ENCODE assay signal across 12 cellular contexts in genomic region chr16:72291121-72291520, GRCh38.
A peak's percentile ranks its signal among the peaks of the same experiment; 100 is the strongest.
DNase-seq lines count a peak whose midpoint lies in the region; ATAC-seq and TF ChIP-seq lines count a peak whose summit lies in the region.
"Had no signal": no experiment of that assay in that cellular context is flagged by ENCODE, and none has a peak within 500 bp of the region (broad histone marks: within the 10 kb centered on the region; RNA-seq: fewer than 3 reads in every experiment).

No MANE protein-coding gene starts in this region.

- no peaks in the 10 kb centered on the region for H3K9me2 ChIP-seq in SK-N-SH

- CTCF ChIA-PET in SK-N-SH (lab: Yijun Ruan, JAX) = no interaction called here
- CTCF ChIA-PET in CD4-positive, alpha-beta memory T cell (lab: Charles Lee; ENCODE audit: partially characterized antibody) = no interaction called here

- peaks cover 0 to 10% of the 10 kb centered on the region in 2 experiments; a peak in 3 of 4 replicates for H3K4me1 ChIP-seq in SK-N-SH (ENCODE audit: control insufficient read depth in 1 of 2, insufficient read depth in 2 of 2, low read depth in 1 of 2, low read length in 1 of 2)
- H3K4me1 ChIP-seq in CD4-positive, alpha-beta memory T cell (ENCODE audit: insufficient read depth, low read length) = no peaks in the 10 kb centered on the region

- no peak for TF ChIP-seq CTCF in SK-N-SH (IDR thresholded peaks at IDR 0.05)

- intact Hi-C loops in CD4-positive, alpha-beta memory T cell (cut with micrococcal nuclease) = no loop called here

- H3K36me3 ChIP-seq in SK-N-SH (replicated peaks in 1 of 2; ENCODE audit: control insufficient read depth in 1 of 2, insufficient read depth in 2 of 2, low read length in 1 of 2) = peaks cover 0 to 4% of the 10 kb centered on the region in 2 experiments
- no peaks in the 10 kb centered on the region for H3K36me3 ChIP-seq in CD4-positive, alpha-beta memory T cell (ENCODE audit: insufficient read depth, low read length)

- DNase-seq in EH (ENCODE audit: low read depth) (peak; percentile 93), SK-N-SH (no peak), fibroblast of gingiva (ENCODE audit: low read depth) (peak; percentile 60), renal cortical epithelial cell (ENCODE audit: low read depth) (peak; percentile 22)
- no peak for DNase-seq in effector memory CD8-positive, alpha-beta T cell
- DNase-seq in CD4-positive, alpha-beta memory T cell = no peak
- DNase-seq: activated naive CD4-positive, alpha-beta T cell treated with anti-CD3 and anti-CD28 coated beads, Interleukin-2, amount 10 ng/mL, durations not matched to agents 7 days and 5 days; NCI-H187 treated with DMSO at 0.1 percent for 48 hours; right cardiac atrium had no signal

- ATAC-seq in GM19452 (IDR thresholded peaks at IDR 0.05; ENCODE audit: unreplicated experiment) (no peak), GM19455 (IDR thresholded peaks at IDR 0.05; ENCODE audit: unreplicated experiment) (no peak)
- ATAC-seq in effector memory CD8-positive, alpha-beta T cell (replicated peaks) = no peak

- no peaks in the 10 kb centered on the region for H3K27me3 ChIP-seq in SK-N-SH (ENCODE audit: insufficient read depth)
- no peaks in the 10 kb centered on the region for H3K27me3 ChIP-seq in CD4-positive, alpha-beta memory T cell (ENCODE audit: insufficient read depth, low read length)

- H3K4me1 Mint-ChIP-seq in effector memory CD8-positive, alpha-beta T cell (ENCODE audit: low read depth in 2 of 2) = no peaks in the 10 kb centered on the region
- H3K4me1 Mint-ChIP-seq in CD4-positive, alpha-beta memory T cell = no peaks in the 10 kb centered on the region
- H3K4me1 Mint-ChIP-seq: activated naive CD4-positive, alpha-beta T cell treated with anti-CD3 and anti-CD28 coated beads, Interleukin-2, amount 10 ng/mL, durations not matched to agents 7 days and 5 days had no signal

- peak overlapping the region in 1 of 2 experiments; percentile 57; a peak in 3 of 4 replicates for H3K4me3 ChIP-seq in SK-N-SH (ENCODE audit: low read depth in 2 of 2, low read length in 1 of 2)
- H3K4me3 ChIP-seq in CD4-positive, alpha-beta memory T cell (ENCODE audit: low read length in 2 of 2) = no peak overlapping the region

- POLR2A ChIA-PET in SK-N-SH (lab: Yijun Ruan, JAX) = no interaction called here
- POLR2A ChIA-PET in CD4-positive, alpha-beta memory T cell (lab: Charles Lee; ENCODE audit: partially characterized antibody) = no interaction called here

- H3K9me3 Mint-ChIP-seq in effector memory CD8-positive, alpha-beta T cell = no peaks in the 10 kb centered on the region
- H3K9me3 Mint-ChIP-seq in CD4-positive, alpha-beta memory T cell = peaks cover 0 to 2% (median 0%) of the 10 kb centered on the region in 8 donors
- H3K9me3 Mint-ChIP-seq: activated naive CD4-positive, alpha-beta T cell treated with anti-CD3 and anti-CD28 coated beads, Interleukin-2, amount 10 ng/mL, durations not matched to agents 7 days and 5 days had no signal

- no peaks in the 10 kb centered on the region for H3K36me3 Mint-ChIP-seq in effector memory CD8-positive, alpha-beta T cell (ENCODE audit: insufficient read depth)
- no peaks in the 10 kb centered on the region for H3K36me3 Mint-ChIP-seq in CD4-positive, alpha-beta memory T cell
- H3K36me3 Mint-ChIP-seq: activated naive CD4-positive, alpha-beta T cell treated with anti-CD3 and anti-CD28 coated beads, Interleukin-2, amount 10 ng/mL, durations not matched to agents 7 days and 5 days had no signal

- TF ChIP-seq EP300 in SK-N-SH (IDR thresholded peaks at IDR 0.05; ENCODE audit: borderline replicate concordance in 1 of 2, low read depth in 1 of 2, low read length in 1 of 2) = no peak; a peak in 1 of 4 replicates

- H3K4me2 ChIP-seq in SK-N-SH = peak overlapping the region; percentile 69

- WGBS in SK-N-SH (ENCODE audit: low lambda C conversion rate) = 0% methylated on average over 3 of the region's 3 CpGs

- peaks cover 33% of the 10 kb centered on the region for H3F3A ChIP-seq in SK-N-SH (replicated peaks; ENCODE audit: insufficient read depth)

- TF ChIP-seq RAD21 in SK-N-SH (IDR thresholded peaks at IDR 0.05; ENCODE audit: low read length) = no peak

- no peaks in the 10 kb centered on the region for H3K27me3 Mint-ChIP-seq in effector memory CD8-positive, alpha-beta T cell
- H3K27me3 Mint-ChIP-seq in CD4-positive, alpha-beta memory T cell = no peaks in the 10 kb centered on the region
- H3K27me3 Mint-ChIP-seq: activated naive CD4-positive, alpha-beta T cell treated with anti-CD3 and anti-CD28 coated beads, Interleukin-2, amount 10 ng/mL, durations not matched to agents 7 days and 5 days had no signal

- no peak overlapping the region for H3K27ac Mint-ChIP-seq in effector memory CD8-positive, alpha-beta T cell
- no peak overlapping the region for H3K27ac Mint-ChIP-seq in CD4-positive, alpha-beta memory T cell
- H3K27ac Mint-ChIP-seq: activated naive CD4-positive, alpha-beta T cell treated with anti-CD3 and anti-CD28 coated beads, Interleukin-2, amount 10 ng/mL, durations not matched to agents 7 days and 5 days had no signal

- no peaks in the 10 kb centered on the region for H3K9me3 ChIP-seq in SK-N-SH
- H3K9me3 ChIP-seq in CD4-positive, alpha-beta memory T cell (ENCODE audit: control insufficient read depth in 1 of 2, low read length in 2 of 2) = no peaks in the 10 kb centered on the region

- H3K4me3 Mint-ChIP-seq in effector memory CD8-positive, alpha-beta T cell = no peak overlapping the region
- H3K4me3 Mint-ChIP-seq in CD4-positive, alpha-beta memory T cell = no peak overlapping the region
- H3K4me3 Mint-ChIP-seq: activated naive CD4-positive, alpha-beta T cell treated with anti-CD3 and anti-CD28 coated beads, Interleukin-2, amount 10 ng/mL, durations not matched to agents 7 days and 5 days; CD14-positive monocyte had no signal

- H4K20me1 ChIP-seq in SK-N-SH (ENCODE audit: insufficient read depth) = no peaks in the 10 kb centered on the region

- peak overlapping the region; percentile 94 to 98 for H3K27ac ChIP-seq in SK-N-SH (ENCODE audit: low read depth in 2 of 2, low read length in 1 of 2)
- no peak overlapping the region for H3K27ac ChIP-seq in CD4-positive, alpha-beta memory T cell (ENCODE audit: low read depth, low read length)

- H3K9ac ChIP-seq in SK-N-SH = peak overlapping the region; percentile 63

- H2AFZ ChIP-seq in SK-N-SH (ENCODE audit: low read depth) = peak overlapping the region; percentile 65

- H3K79me2 ChIP-seq in SK-N-SH (ENCODE audit: insufficient read depth) = no peaks in the 10 kb centered on the region

TF ChIP-seq in SK-N-SH, 30 proteins besides CTCF, POLR2A, EP300 and RAD21:
- peak; percentile 80; the same call in 1 of the 2 replicates for TF ChIP-seq NFIC (IDR thresholded peaks at IDR 0.05; ENCODE audit: borderline replicate concordance)
- TF ChIP-seq PBX3 (IDR thresholded peaks at IDR 0.05) = peak; percentile 51
- peak; percentile 39 for TF ChIP-seq RXRA (IDR thresholded peaks at IDR 0.05; ENCODE audit: borderline replicate concordance, low read depth)
- TF ChIP-seq MAX (IDR thresholded peaks at IDR 0.05; ENCODE audit: low read depth) = peak; percentile 53; the same call in 1 of the 2 replicates
- TF ChIP-seq TEAD4 (IDR thresholded peaks at IDR 0.05; ENCODE audit: borderline replicate concordance, insufficient read depth) = peak; percentile 71
- TF ChIP-seq FOXJ3 (CRISPR knock-in tag; IDR thresholded peaks at IDR 0.05) = no peak
- TF ChIP-seq NRF1 (IDR thresholded peaks at IDR 0.05; ENCODE audit: low read depth, low read length) = no peak
- TF ChIP-seq YY1 (IDR thresholded peaks at IDR 0.05; ENCODE audit: low read depth) = no peak
- no peak for TF ChIP-seq RFX5 (IDR thresholded peaks at IDR 0.05; ENCODE audit: low read length)
- TF ChIP-seq MXI1 (IDR thresholded peaks at IDR 0.05; ENCODE audit: low read depth, low read length) = no peak
- TF ChIP-seq ELF1 (IDR thresholded peaks at IDR 0.05) = 0 out of 2 replicates have a peak, but pooled peaks have one; percentile 2
TF ChIP-seq in SK-N-SH: peak in this region for 6.

Comparison
In these comparisons a context has a peak if more than half of its experiments do, and no peak if none do; other contexts are left out.
1. DNase-seq: peak in EH (single experiment), fibroblast of gingiva (single experiment) and renal cortical epithelial cell (single experiment); none in SK-N-SH (single experiment), effector memory CD8-positive, alpha-beta T cell (0 of 3) and CD4-positive, alpha-beta memory T cell (0 of 5).